In the genomic region with DNA sequence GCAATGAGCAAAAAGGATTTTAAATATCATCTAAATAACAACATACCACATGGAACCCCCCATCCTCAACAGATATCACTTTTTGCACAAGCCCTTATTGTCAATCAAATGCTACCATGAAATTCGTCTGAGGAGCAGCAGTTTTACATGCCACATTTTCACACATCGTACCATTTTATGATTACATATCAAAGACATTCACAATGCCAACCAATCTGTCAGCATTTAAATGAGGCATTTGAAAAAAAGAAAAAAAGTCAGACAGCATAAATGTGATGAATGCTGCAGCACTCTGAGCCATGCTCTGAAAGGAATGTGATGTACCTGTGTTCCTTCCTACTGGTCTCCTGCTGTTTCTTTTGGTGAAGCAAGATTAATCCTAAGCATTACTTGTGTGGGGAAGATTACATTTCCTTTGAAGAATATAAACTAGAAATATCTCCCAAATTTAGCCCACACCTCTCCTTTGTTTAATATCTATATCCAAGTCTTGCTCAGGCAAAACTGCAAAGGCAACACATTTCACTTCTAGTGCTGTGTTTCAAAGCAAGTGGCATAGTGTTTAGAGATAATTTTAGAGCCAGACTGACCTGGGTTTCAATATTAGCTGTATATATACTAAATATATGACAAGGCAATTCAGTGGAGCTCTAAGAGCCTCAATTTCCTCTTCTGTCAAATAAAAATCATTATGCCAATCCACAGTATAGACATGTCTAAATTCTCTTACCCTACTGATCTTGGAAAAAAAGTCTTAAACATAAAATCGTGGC, we compare ENCODE assay signal across 29 cellular contexts.
DNase-seq lines count a peak whose midpoint lies in the region; ATAC-seq lines count a peak whose summit lies in the region.
"Had no signal": no experiment of that assay in that cellular context is flagged by ENCODE, and none has a peak within 500 bp of the region (broad histone marks: within the 10 kb centered on the region; RNA-seq: fewer than 3 reads in every experiment).

No MANE protein-coding gene starts in this region.

- peaks cover 2% of the 10 kb centered on the region for H3K27me3 Mint-ChIP-seq in activated CD4-positive, alpha-beta T cell treated with anti-CD3 and anti-CD28 coated beads, Interleukin-2, amount 10 ng/mL, durations not matched to agents 24 days and 14 days
- H3K27me3 Mint-ChIP-seq: central memory CD8-positive, alpha-beta T cell; dendritic cell treated with granulocyte-macrophage colony-stimulating factor and Interleukin-4, amounts not matched to agents 40 ng/mL and 50 ng/mL, for 4 days had no signal

- peak; percentile 41 for ATAC-seq in HG02610 (IDR thresholded peaks at IDR 0.05; ENCODE audit: unreplicated experiment)
- peak; percentile 64 for ATAC-seq in HG03432 (IDR thresholded peaks at IDR 0.05; ENCODE audit: unreplicated experiment)
- ATAC-seq in GM21619 (IDR thresholded peaks at IDR 0.05; ENCODE audit: unreplicated experiment), result no peak
- ATAC-seq: activated CD8-positive, alpha-beta T cell treated with anti-CD3 and anti-CD28 coated beads for 36 hours; activated naive CD8-positive, alpha-beta T cell treated with anti-CD3 and anti-CD28 coated beads, Interleukin-2, amount 50 U/mL, for 24 hours; heart left ventricle; naive thymus-derived CD8-positive, alpha-beta T cell; Right ventricle myocardium inferior; SK-N-SH treated with all-trans-retinoic acid at 6 μM for 48 hours; stimulated activated naive CD8-positive, alpha-beta T cell treated with anti-CD3 and anti-CD28 coated beads, Interleukin-15, Interleukin-2, amounts not matched to agents 100 U/mL and 50 U/mL, for 24 hours had no signal

- peak; percentile 18 for DNase-seq in activated CD4-positive, alpha-beta T cell treated with anti-CD3 and anti-CD28 coated beads, Interleukin-2, amount 10 ng/mL, durations not matched to agents 24 days and 14 days
- DNase-seq in activated CD4-positive, alpha-beta T cell treated with anti-CD3 and anti-CD28 coated beads, Interleukin-2, amount 50 U/mL, for 4 hours, result no peak
- DNase-seq in SKM-1 treated with dmso at 0.1 percent for 144 hours (lab: John Stamatoyannopoulos, UW; ENCODE audit: unreplicated experiment) (no peak), HuH-7.5 (ENCODE audit: low spot score) (no peak)
- DNase-seq in activated T-cell treated with anti-CD3 and anti-CD28 coated beads, Interleukin-2, amount 50 U/mL, for 1 hour, result no peak
- DNase-seq: activated CD4-positive, CD25-positive, alpha-beta regulatory T cell treated with anti-CD3 and anti-CD28 coated beads, Interleukin-2, amount 50 U/mL, for 72 hours; activated CD8-positive, alpha-beta T cell treated with anti-CD3 and anti-CD28 coated beads for 36 hours; activated effector memory CD4-positive, alpha-beta T cell treated with anti-CD3 and anti-CD28 coated beads, Interleukin-2, amount 50 U/mL, for 16 hours; activated naive CD8-positive, alpha-beta T cell treated with anti-CD3 and anti-CD28 coated beads, Interleukin-2, amount 50 U/mL, for 24 hours; DND-41; H9; heart left ventricle; kidney; midbrain; MM.1S; naive thymus-derived CD8-positive, alpha-beta T cell; NCI-H1417 treated with DMSO at 0.1 percent for 48 hours; NCI-H2107; PC-9; stimulated activated naive CD8-positive, alpha-beta T cell treated with anti-CD3 and anti-CD28 coated beads, Interleukin-15, Interleukin-2, amounts not matched to agents 100 U/mL and 50 U/mL, for 24 hours; T-helper 2 cell had no signal

- H3K36me3 Mint-ChIP-seq in activated CD4-positive, alpha-beta T cell treated with anti-CD3 and anti-CD28 coated beads, Interleukin-2, amount 10 ng/mL, durations not matched to agents 24 days and 14 days (ENCODE audit: low read depth), result no peaks in the 10 kb centered on the region
- H3K36me3 Mint-ChIP-seq: CD14-positive monocyte; naive thymus-derived CD8-positive, alpha-beta T cell had no signal

- no peaks in the 10 kb centered on the region for H3K9me3 Mint-ChIP-seq in activated CD4-positive, alpha-beta T cell treated with anti-CD3 and anti-CD28 coated beads, Interleukin-2, amount 10 ng/mL, durations not matched to agents 24 days and 14 days
- H3K9me3 Mint-ChIP-seq: activated CD8-positive, alpha-beta T cell treated with anti-CD3 and anti-CD28 coated beads for 36 hours had no signal

- intact Hi-C loops in activated CD4-positive, alpha-beta T cell treated with anti-CD3 and anti-CD28 coated beads, Interleukin-2, amount 10 ng/mL, durations not matched to agents 24 days and 14 days (cut with micrococcal nuclease), result no loop called here

- no peak overlapping the region for H3K27ac Mint-ChIP-seq in activated CD4-positive, alpha-beta T cell treated with anti-CD3 and anti-CD28 coated beads, Interleukin-2, amount 10 ng/mL, durations not matched to agents 24 days and 14 days
- H3K27ac Mint-ChIP-seq: activated CD8-positive, alpha-beta T cell treated with anti-CD3 and anti-CD28 coated beads for 36 hours; activated naive CD8-positive, alpha-beta T cell treated with anti-CD3 and anti-CD28 coated beads, Interleukin-2, amount 50 U/mL, for 24 hours; CD14-positive monocyte; dendritic cell treated with granulocyte-macrophage colony-stimulating factor and Interleukin-4, amounts not matched to agents 40 ng/mL and 50 ng/mL, for 4 days; H9; naive thymus-derived CD8-positive, alpha-beta T cell had no signal

- no peak overlapping the region for H3K4me3 Mint-ChIP-seq in activated CD4-positive, alpha-beta T cell treated with anti-CD3 and anti-CD28 coated beads, Interleukin-2, amount 10 ng/mL, durations not matched to agents 24 days and 14 days
- H3K4me3 Mint-ChIP-seq: activated CD8-positive, alpha-beta T cell treated with anti-CD3 and anti-CD28 coated beads for 36 hours; activated naive CD8-positive, alpha-beta T cell treated with anti-CD3 and anti-CD28 coated beads, Interleukin-2, amount 50 U/mL, for 24 hours; CD14-positive monocyte; central memory CD8-positive, alpha-beta T cell; dendritic cell treated with granulocyte-macrophage colony-stimulating factor and Interleukin-4, amounts not matched to agents 40 ng/mL and 50 ng/mL, for 4 days; H9; naive thymus-derived CD8-positive, alpha-beta T cell had no signal

- H3K4me1 Mint-ChIP-seq in activated CD4-positive, alpha-beta T cell treated with anti-CD3 and anti-CD28 coated beads, Interleukin-2, amount 10 ng/mL, durations not matched to agents 24 days and 14 days, result no peaks in the 10 kb centered on the region
- H3K4me1 Mint-ChIP-seq: activated naive CD8-positive, alpha-beta T cell treated with anti-CD3 and anti-CD28 coated beads, Interleukin-2, amount 50 U/mL, for 24 hours; CD14-positive monocyte; central memory CD8-positive, alpha-beta T cell; naive thymus-derived CD8-positive, alpha-beta T cell had no signal
